23 cellular contexts compared by ENCODE assay signal in the genomic region with DNA sequence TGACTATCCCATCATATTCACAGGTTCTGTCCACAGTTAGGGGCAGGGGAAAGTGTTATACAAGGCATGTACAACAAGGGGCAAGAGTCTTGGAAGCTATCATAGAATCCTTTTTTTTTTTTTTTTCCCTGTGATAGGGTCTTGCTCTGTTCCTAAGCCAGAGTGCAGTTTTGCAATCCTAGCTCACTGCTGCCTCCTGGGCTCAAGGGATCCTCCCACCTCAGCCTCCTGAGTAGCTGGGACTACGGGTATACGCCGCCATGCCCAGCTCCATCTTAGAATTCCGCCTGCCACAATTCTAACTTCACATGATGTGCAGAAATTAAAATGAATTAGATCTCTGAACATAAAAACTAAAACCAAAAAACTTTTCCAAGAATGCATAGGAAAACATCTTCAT.
"Had no signal": no experiment of that assay in that cellular context is flagged by ENCODE, and none has a peak within 500 bp of the region (broad histone marks: within the 10 kb centered on the region; RNA-seq: fewer than 3 reads in every experiment).

No MANE protein-coding gene starts in this region.

- H3K27ac Mint-ChIP-seq: natural killer cell treated with Interleukin-12 subunit alpha and Interleukin-12 subunit beta and Interleukin-15 and Interleukin-18, amount 100 ng/mL, for 72 hours; neural progenitor cell; stimulated activated memory B cell treated with anti-CD40 and anti-IgM and Interleukin-4, amounts not matched to agents 10 μg/mL and 1 μg/mL and 100 μg/mL, for 72 hours; stimulated activated naive CD8-positive, alpha-beta T cell treated with anti-CD3 and anti-CD28 coated beads, Interleukin-15, Interleukin-2, amounts not matched to agents 100 ng/mL and 50 ng/mL, for 24 hours had no signal

- H3K4me1 Mint-ChIP-seq: stimulated activated memory B cell treated with anti-CD40 and anti-IgM and Interleukin-4, amounts not matched to agents 10 μg/mL and 1 μg/mL and 100 μg/mL, for 72 hours had no signal

- ATAC-seq: gastroesophageal sphincter; left colon; left ventricle myocardium superior; natural killer cell treated with Interleukin-12 subunit alpha and Interleukin-12 subunit beta and Interleukin-15 and Interleukin-18, amount 100 ng/mL, for 72 hours; psoas muscle; sciatic nerve; stimulated activated memory B cell treated with anti-CD40 and anti-IgM and Interleukin-4, amounts not matched to agents 10 μg/mL and 1 μg/mL and 100 μg/mL, for 72 hours had no signal

- H3K36me3 ChIP-seq: colonic mucosa, esophagus squamous epithelium, gastroesophageal sphincter, neural progenitor cell, spleen had no signal

- H3K27me3 ChIP-seq: colonic mucosa, esophagus squamous epithelium, gastroesophageal sphincter, neural progenitor cell, spleen had no signal

- H3K4me1 ChIP-seq: colonic mucosa, neural progenitor cell, parathyroid adenoma had no signal

- H3K4me3 ChIP-seq: colonic mucosa, esophagus squamous epithelium, gastroesophageal sphincter, lung, neural progenitor cell, psoas muscle, spleen had no signal

- DNase-seq: colonic mucosa; dermis blood vessel endothelial cell; esophagus squamous epithelium; foreskin fibroblast; left colon; left ventricle myocardium superior; mesenchymal stem cell; midbrain; psoas muscle; retina; spleen; stimulated activated CD4-positive, alpha-beta T cell treated with anti-CD3 and anti-CD28 coated beads, Interleukin-15, amount 100 ng/mL, for 24 hours; stimulated activated CD4-positive, alpha-beta T cell treated with anti-CD3 and anti-CD28 coated beads, Interleukin-1b, Interleukin-23, amount 100 ng/mL, for 48 hours; stimulated activated CD4-positive, alpha-beta T cell treated with anti-CD3 and anti-CD28 coated beads, Interleukin-4, amount 100 ng/mL, for 24 hours; trophoblast cell had no signal

- H3K9me3 ChIP-seq: colonic mucosa, esophagus squamous epithelium, gastroesophageal sphincter, psoas muscle, spleen had no signal

- H3K27ac ChIP-seq: colonic mucosa, esophagus squamous epithelium, neural progenitor cell, parathyroid adenoma, psoas muscle, spleen had no signal

- H3K9me3 Mint-ChIP-seq: natural killer cell treated with Interleukin-12 subunit alpha and Interleukin-12 subunit beta and Interleukin-15 and Interleukin-18, amount 100 ng/mL, for 72 hours; neural progenitor cell; stimulated activated memory B cell treated with anti-CD40 and anti-IgM and Interleukin-4, amounts not matched to agents 10 μg/mL and 1 μg/mL and 100 μg/mL, for 72 hours; stimulated activated naive CD8-positive, alpha-beta T cell treated with anti-CD3 and anti-CD28 coated beads, Interleukin-15, Interleukin-2, amounts not matched to agents 100 ng/mL and 50 ng/mL, for 24 hours had no signal

- H3K36me3 Mint-ChIP-seq: natural killer cell treated with Interleukin-12 subunit alpha and Interleukin-12 subunit beta and Interleukin-15 and Interleukin-18, amount 100 ng/mL, for 72 hours; stimulated activated memory B cell treated with anti-CD40 and anti-IgM and Interleukin-4, amounts not matched to agents 10 μg/mL and 1 μg/mL and 100 μg/mL, for 72 hours had no signal

- H3K27me3 Mint-ChIP-seq: natural killer cell treated with Interleukin-12 subunit alpha and Interleukin-12 subunit beta and Interleukin-15 and Interleukin-18, amount 100 ng/mL, for 72 hours; stimulated activated memory B cell treated with anti-CD40 and anti-IgM and Interleukin-4, amounts not matched to agents 10 μg/mL and 1 μg/mL and 100 μg/mL, for 72 hours; stimulated activated naive CD8-positive, alpha-beta T cell treated with anti-CD3 and anti-CD28 coated beads, Interleukin-15, Interleukin-2, amounts not matched to agents 100 ng/mL and 50 ng/mL, for 24 hours had no signal

- H3K4me3 Mint-ChIP-seq: natural killer cell treated with Interleukin-12 subunit alpha and Interleukin-12 subunit beta and Interleukin-15 and Interleukin-18, amount 100 ng/mL, for 72 hours; neural progenitor cell; stimulated activated memory B cell treated with anti-CD40 and anti-IgM and Interleukin-4, amounts not matched to agents 10 μg/mL and 1 μg/mL and 100 μg/mL, for 72 hours; stimulated activated naive CD8-positive, alpha-beta T cell treated with anti-CD3 and anti-CD28 coated beads, Interleukin-15, Interleukin-2, amounts not matched to agents 100 ng/mL and 50 ng/mL, for 24 hours had no signal
